In genomic region chr1:94773296-94773809, GRCh38 we compare ENCODE assay signal across 18 cellular contexts. TPM values are rescaled to one million over a fixed set of nuclear protein-coding genes. Genes with fewer than 3 reads are reported as not detected.
DNase-seq lines count a peak whose midpoint lies in the region; ATAC-seq, FAIRE-seq and TF ChIP-seq lines count a peak whose summit lies in the region.
"Had no signal": no experiment of that assay in that cellular context is flagged by ENCODE, and none has a peak within 500 bp of the region (broad histone marks: within the 10 kb centered on the region; RNA-seq: fewer than 3 reads in every experiment).

No MANE protein-coding gene starts in this region.

- H3K4me2 ChIP-seq in HepG2 (ENCODE audit: low read depth, low read length) = no peak overlapping the region

- H3K36me3 Mint-ChIP-seq in progenitor cell of endocrine pancreas (ENCODE audit: insufficient read depth) = peaks cover 8% of the 10 kb centered on the region
- H3K36me3 Mint-ChIP-seq: activated CD8-positive, alpha-beta memory T cell treated with anti-CD3 and anti-CD28 coated beads, Interleukin-2, amount 10 ng/mL, durations not matched to agents 7 days and 5 days; activated naive CD8-positive, alpha-beta T cell treated with anti-CD3 and anti-CD28 coated beads, Interleukin-2, amount 10 ng/mL, durations not matched to agents 7 days and 5 days; naive thymus-derived CD8-positive, alpha-beta T cell had no signal

- WGBS in HepG2 (ENCODE audit: low lambda C conversion rate) = 95% methylated on average over 6 of the region's 6 CpGs

- intact Hi-C loops in left colon (cut with DNase I, micrococcal nuclease) (no loop called here), HepG2 (cut with micrococcal nuclease; ENCODE audit: unreplicated experiment) (no loop called here)

- no TSS peak for BruUV-seq in HepG2 (replicated peaks; lab: Mats Ljungman, UMichigan)

- H3K27me3 ChIP-seq in bronchial epithelial cell (ENCODE audit: control insufficient read depth, insufficient read depth, low read length) (no peaks in the 10 kb centered on the region), HepG2 (ENCODE audit: control insufficient read depth in 1 of 2, insufficient read depth in 2 of 2, low read length in 2 of 2) (no peaks in the 10 kb centered on the region)
- H3K27me3 ChIP-seq: heart left ventricle had no signal

- no peak overlapping the region for H3K9ac ChIP-seq in HepG2 (ENCODE audit: insufficient read depth, low read depth, low read length)

- H3K4me3 ChIP-seq in bronchial epithelial cell (ENCODE audit: low read depth, low read length) = no peak overlapping the region
- no peak overlapping the region for H3K4me3 ChIP-seq in HepG2 (replicated peaks in 1 of 3; ENCODE audit: insufficient read depth in 1 of 3, low read depth in 2 of 3, low read length in 3 of 3)
- H3K4me3 ChIP-seq: heart left ventricle had no signal

- DNase-seq in ELF-1 (ENCODE audit: low read depth, low spot score) = peak; percentile 40
- DNase-seq in bronchial epithelial cell (ENCODE audit: low read depth) = peak; percentile 44
- no peak for DNase-seq in left colon
- DNase-seq in progenitor cell of endocrine pancreas (ENCODE audit: low spot score, unreplicated experiment) = no peak
- DNase-seq in SKM-1 (lab: John Stamatoyannopoulos, UW; ENCODE audit: unreplicated experiment) = no peak
- no peak for DNase-seq in amygdala (lab: John Stamatoyannopoulos, UW)
- DNase-seq in HepG2 (ENCODE audit: low spot score) = no peak
- DNase-seq: activated CD4-positive, alpha-beta T cell treated with anti-CD3 and anti-CD28 coated beads for 48 hours; activated CD8-positive, alpha-beta memory T cell treated with anti-CD3 and anti-CD28 coated beads, Interleukin-2, amount 10 ng/mL, durations not matched to agents 7 days and 5 days; activated naive CD8-positive, alpha-beta T cell treated with anti-CD3 and anti-CD28 coated beads, Interleukin-2, amount 10 ng/mL, durations not matched to agents 7 days and 5 days; heart left ventricle; Kasumi-1; naive thymus-derived CD8-positive, alpha-beta T cell; NCI-H1105; NCI-H524; substantia nigra had no signal

- no peaks in the 10 kb centered on the region for H3K36me3 ChIP-seq in bronchial epithelial cell (ENCODE audit: control insufficient read depth, insufficient read depth, low read length)
- no peaks in the 10 kb centered on the region for H3K36me3 ChIP-seq in HepG2 (replicated peaks in 1 of 2; ENCODE audit: control insufficient read depth in 1 of 2, insufficient read depth in 2 of 2, low read length in 2 of 2)
- H3K36me3 ChIP-seq: heart left ventricle had no signal

- no peak for TF ChIP-seq RAD21 in HepG2 (CRISPR knock-in tag; IDR thresholded peaks at IDR 0.05)

- no peak overlapping the region for H3K4me3 Mint-ChIP-seq in progenitor cell of endocrine pancreas (ENCODE audit: low read depth)
- H3K4me3 Mint-ChIP-seq: activated CD8-positive, alpha-beta memory T cell treated with anti-CD3 and anti-CD28 coated beads, Interleukin-2, amount 10 ng/mL, durations not matched to agents 7 days and 5 days; activated naive CD8-positive, alpha-beta T cell treated with anti-CD3 and anti-CD28 coated beads, Interleukin-2, amount 10 ng/mL, durations not matched to agents 7 days and 5 days; naive thymus-derived CD8-positive, alpha-beta T cell had no signal

- in situ Hi-C loops in HepG2 (cut with HindIII; ENCODE audit: extremely low pct_ligation_motif_present, low pct_unique_long_range_greater_than_20kb) = no loop called here

- FAIRE-seq in bronchial epithelial cell (lab: Jason Lieb, UNC) = peak; percentile 28
- FAIRE-seq in HepG2 (lab: Jason Lieb, UNC) = no peak

- H2AFZ ChIP-seq in HepG2 (ENCODE audit: low read length) = no peak overlapping the region

- TF ChIP-seq EP300 in HepG2 (IDR thresholded peaks at IDR 0.05; ENCODE audit: low read depth in 2 of 2, low read length in 2 of 2) (no peak), HepG2 (CRISPR knock-in tag; IDR thresholded peaks at IDR 0.05; ENCODE audit: borderline replicate concordance) (no peak)

- H3K9me3 Mint-ChIP-seq in progenitor cell of endocrine pancreas (ENCODE audit: low read depth) = no peaks in the 10 kb centered on the region
- H3K9me3 Mint-ChIP-seq: activated naive CD8-positive, alpha-beta T cell treated with anti-CD3 and anti-CD28 coated beads, Interleukin-2, amount 10 ng/mL, durations not matched to agents 7 days and 5 days had no signal

- H3K79me2 ChIP-seq in HepG2 (ENCODE audit: insufficient read depth, low read length) = no peaks in the 10 kb centered on the region

- no peak for TF ChIP-seq POLR2A in HepG2 (IDR thresholded peaks at IDR 0.05; ENCODE audit: insufficient read depth in 1 of 2, low read depth in 2 of 2, low read length in 2 of 2)

- no peaks in the 10 kb centered on the region for H3K27me3 Mint-ChIP-seq in progenitor cell of endocrine pancreas

- CTCF ChIA-PET in HepG2 (lab: Yijun Ruan, JAX; ENCODE audit: low intra/inter-chr PET ratio, low total read pairs) = no interaction called here

- H3K4me1 ChIP-seq in HepG2 (ENCODE audit: insufficient read depth, low read length) = peaks cover 19% of the 10 kb centered on the region

- H3K9me3 ChIP-seq in HepG2 (ENCODE audit: low read length) = peaks cover 10% of the 10 kb centered on the region; the same call in 1 of the 2 replicates
- H3K9me3 ChIP-seq: heart left ventricle had no signal

- TF ChIP-seq CTCF in bronchial epithelial cell (IDR thresholded peaks at IDR 0.05; ENCODE audit: insufficient read depth, low read length, severe bottlenecking) (no peak), progenitor cell of endocrine pancreas (IDR thresholded peaks at IDR 0.05; ENCODE audit: unreplicated experiment) (no peak), HepG2 (CRISPR knock-in tag; IDR thresholded peaks at IDR 0.05) (no peak)

- ATAC-seq in left colon (peak; percentile 85), HepG2 (no peak), HG02852 (IDR thresholded peaks at IDR 0.05; ENCODE audit: unreplicated experiment) (no peak)
- ATAC-seq: activated CD8-positive, alpha-beta memory T cell treated with anti-CD3 and anti-CD28 coated beads, Interleukin-2, amount 10 ng/mL, durations not matched to agents 7 days and 5 days; heart left ventricle; naive thymus-derived CD8-positive, alpha-beta T cell had no signal

- H3K4me1 Mint-ChIP-seq in progenitor cell of endocrine pancreas (ENCODE audit: low read depth) = peaks cover 46% of the 10 kb centered on the region
- H3K4me1 Mint-ChIP-seq: activated CD8-positive, alpha-beta memory T cell treated with anti-CD3 and anti-CD28 coated beads, Interleukin-2, amount 10 ng/mL, durations not matched to agents 7 days and 5 days had no signal

- POLR2A ChIA-PET in HepG2 (lab: Yijun Ruan, JAX) = no interaction called here

- no peak overlapping the region for H3K27ac ChIP-seq in HepG2 (ENCODE audit: extremely low read length, insufficient read depth, low read length)
- H3K27ac ChIP-seq: heart left ventricle, RWPE1 had no signal

- peak overlapping the region; percentile 95 for H3K27ac Mint-ChIP-seq in progenitor cell of endocrine pancreas
- H3K27ac Mint-ChIP-seq: activated CD8-positive, alpha-beta memory T cell treated with anti-CD3 and anti-CD28 coated beads, Interleukin-2, amount 10 ng/mL, durations not matched to agents 7 days and 5 days; activated naive CD8-positive, alpha-beta T cell treated with anti-CD3 and anti-CD28 coated beads, Interleukin-2, amount 10 ng/mL, durations not matched to agents 7 days and 5 days; naive thymus-derived CD8-positive, alpha-beta T cell had no signal

- H4K20me1 ChIP-seq in HepG2 (ENCODE audit: insufficient read depth, low read length) = no peaks in the 10 kb centered on the region

TF ChIP-seq in HepG2, 621 proteins besides CTCF, POLR2A, EP300 and RAD21 (continues in another document):
- TF ChIP-seq BRF2 (CRISPR knock-in tag; IDR thresholded peaks at IDR 0.05) = no peak
- no peak for TF ChIP-seq PAF1 (CRISPR knock-in tag; IDR thresholded peaks at IDR 0.05)
- TF ChIP-seq ZNF644 (CRISPR knock-in tag; IDR thresholded peaks at IDR 0.05; ENCODE audit: low read depth) = no peak
- TF ChIP-seq ZNF703 (CRISPR knock-in tag; IDR thresholded peaks at IDR 0.05; ENCODE audit: borderline replicate concordance) = no peak

RNA-seq across cellular contexts. Expression of gene SLC44A3, which starts 46.8 kb away (rescaled TPM):
- 2.4 and 7.9 TPM in 2 replicates for total RNA-seq in bronchial epithelial cell
- total RNA-seq in left colon = 10 to 100 TPM; 72.1 to 95.5 TPM
- total RNA-seq in progenitor cell of endocrine pancreas = 70.4 and 75.4 TPM in 2 replicates
- 3.8 and 6.8 TPM in 2 replicates for total RNA-seq in HepG2 (2016; rRNA removed; fragmentation: Illumina TruSeq; extraction: Trizol)
- 2.6 and 3.7 TPM in 2 replicates for total RNA-seq in HepG2 (2016; cell fraction: cytosol; rRNA removed; fragmentation: Illumina TruSeq; extraction: Trizol; ENCODE audit: low read depth)
- 3.9 and 7.2 TPM in 2 replicates for total RNA-seq in HepG2 (2016; cell fraction: insoluble cytoplasmic fraction; rRNA removed; fragmentation: Illumina TruSeq; extraction: Trizol)
- total RNA-seq in HepG2 (2016; cell fraction: membrane; rRNA removed; fragmentation: Illumina TruSeq; extraction: Trizol) = 4.5 and 5.9 TPM in 2 replicates
- 6.0 and 9.9 TPM in 2 replicates for total RNA-seq in HepG2 (2016; cell fraction: nucleus; rRNA removed; fragmentation: Illumina TruSeq; extraction: Trizol)
- 11.7 and 14.1 TPM in 2 replicates for polyA plus RNA-seq in HepG2 (2011; rRNA removed)
- 8.5 and 11.2 TPM in 2 replicates for polyA plus RNA-seq in HepG2 (2011; cell fraction: cytosol; rRNA removed)
- polyA plus RNA-seq in HepG2 (2011; cell fraction: nucleus; rRNA removed) = 8.0 and 8.6 TPM in 2 replicates
- 6.3 and 7.4 TPM in 2 replicates for polyA plus RNA-seq in HepG2 (2012)
- polyA plus RNA-seq in HepG2 (2016; cell fraction: cytosol; fragmentation: Illumina TruSeq; extraction: Trizol; ENCODE audit: low read depth) = 2.7 and 3.5 TPM in 2 replicates
- polyA plus RNA-seq in HepG2 (2016; cell fraction: insoluble cytoplasmic fraction; fragmentation: Illumina TruSeq; extraction: Trizol; ENCODE audit: low read depth) = 5.4 and 5.5 TPM in 2 replicates
- polyA plus RNA-seq in HepG2 (2016; cell fraction: membrane; fragmentation: Illumina TruSeq; extraction: Trizol; ENCODE audit: low read depth) = 5.3 and 5.4 TPM in 2 replicates
- 12.5 and 12.7 TPM in 2 replicates for polyA plus RNA-seq in HepG2 (2016; cell fraction: nucleus; fragmentation: Illumina TruSeq; extraction: Trizol; ENCODE audit: insufficient read depth, low read depth)
- 0.47 and 12.2 TPM in 2 replicates for polyA minus RNA-seq in HepG2 (2011; rRNA and poly(A)+ RNA removed; ENCODE audit: low replicate concordance)
- polyA minus RNA-seq in HepG2 (2011; cell fraction: cytosol; rRNA and poly(A)+ RNA removed) = 4.6 and 6.4 TPM in 2 replicates
- polyA minus RNA-seq in HepG2 (2011; cell fraction: nucleus; rRNA and poly(A)+ RNA removed) = 14.4 and 16.9 TPM in 2 replicates
- total RNA-seq: activated CD8-positive, alpha-beta memory T cell treated with anti-CD3 and anti-CD28 coated beads, Interleukin-2, amount 10 ng/mL, durations not matched to agents 7 days and 5 days; naive thymus-derived CD8-positive, alpha-beta T cell had no signal
- polyA plus RNA-seq: naive thymus-derived CD8-positive, alpha-beta T cell had no signal

Comparison
In these comparisons a context has a peak if more than half of its experiments do, and no peak if none do; other contexts are left out.
1. DNase-seq: peak in ELF-1 (single experiment) and bronchial epithelial cell (single experiment); none in left colon (0 of 2), progenitor cell of endocrine pancreas (single experiment), SKM-1 (single experiment), amygdala (0 of 56) and HepG2 (single experiment).